Comparison of ENCODE assay signal across 11 cellular contexts in genomic region chr7:45575501-45576248, GRCh38. TPM values are rescaled to one million over a fixed set of nuclear protein-coding genes. Genes with fewer than 3 reads are reported as not detected.
DNase-seq lines count a peak whose midpoint lies in the region; ATAC-seq, FAIRE-seq and TF ChIP-seq lines count a peak whose summit lies in the region.
"Had no signal": no experiment of that assay in that cellular context is flagged by ENCODE, and none has a peak within 500 bp of the region (broad histone marks: within the 10 kb centered on the region; RNA-seq: fewer than 3 reads in every experiment).

No MANE protein-coding gene starts in this region.

- H4K20me1 ChIP-seq in BLaER1 (no peaks in the 10 kb centered on the region), H9 (ENCODE audit: control insufficient read depth, insufficient read depth, insufficient read length) (no peaks in the 10 kb centered on the region), endothelial cell of umbilical vein (replicated peaks; ENCODE audit: control insufficient read depth, extremely low read depth, insufficient read depth, low read length) (no peaks in the 10 kb centered on the region), neural progenitor cell (ENCODE audit: low read depth) (peaks cover 22% of the 10 kb centered on the region)

- H3F3A ChIP-seq in neural progenitor cell (ENCODE audit: low read depth): peaks cover 22% of the 10 kb centered on the region

- no peak overlapping the region for H2BK20ac ChIP-seq in H9 (ENCODE audit: low read depth, low read length, poor library complexity, severe bottlenecking)

- no peaks in the 10 kb centered on the region for H3K36me3 ChIP-seq in BLaER1
- no peaks in the 10 kb centered on the region for H3K36me3 ChIP-seq in endothelial cell of umbilical vein (ENCODE audit: control insufficient read depth in 2 of 2, extremely low read depth in 1 of 2, insufficient read depth in 2 of 2, low read length in 2 of 2)
- H3K36me3 ChIP-seq in neural progenitor cell: no peaks in the 10 kb centered on the region

- H4K91ac ChIP-seq in H9 (ENCODE audit: insufficient read length, low read depth, low read length): no peak overlapping the region

- H3K23me2 ChIP-seq in H9 (ENCODE audit: insufficient read length, low read depth, low read length, poor library complexity, severe bottlenecking): peaks cover 19% of the 10 kb centered on the region

- POLR2A ChIA-PET in endothelial cell of umbilical vein (lab: Charles Lee): no interaction called here

- no peak overlapping the region for H2BK15ac ChIP-seq in H9 (ENCODE audit: low read depth, low read length)

- no TSS peak for BruUV-seq in endothelial cell of umbilical vein (replicated peaks; lab: Mats Ljungman, UMichigan)

- ATAC-seq in HG03520 (IDR thresholded peaks at IDR 0.05; ENCODE audit: unreplicated experiment): no peak
- no peak for ATAC-seq in HG02981 (IDR thresholded peaks at IDR 0.05; ENCODE audit: unreplicated experiment)

- H3K4ac ChIP-seq in H9 (ENCODE audit: low read depth, low read length): no peak overlapping the region

- H3K9ac ChIP-seq in BLaER1 (no peak overlapping the region), H9 (ENCODE audit: extremely low read depth, insufficient read length, low read length) (peak overlapping the region; percentile 26), endothelial cell of umbilical vein (replicated peaks; ENCODE audit: extremely low read depth, insufficient read depth, low read length) (no peak overlapping the region), neural progenitor cell (no peak overlapping the region)

- no peak overlapping the region for H3K27ac Mint-ChIP-seq in H9
- no peak overlapping the region for H3K27ac Mint-ChIP-seq in neural progenitor cell
- H3K27ac Mint-ChIP-seq: activated naive CD8-positive, alpha-beta T cell had no signal

- no peak for TF ChIP-seq POLR2A in endothelial cell of umbilical vein (IDR thresholded peaks at IDR 0.05; ENCODE audit: low read depth, low read length)

- no peak overlapping the region for H3T11ph ChIP-seq in H9 (ENCODE audit: low read length)

- no peaks in the 10 kb centered on the region for H3K79me2 ChIP-seq in H9 (ENCODE audit: insufficient read depth, low read length)
- no peaks in the 10 kb centered on the region for H3K79me2 ChIP-seq in endothelial cell of umbilical vein (ENCODE audit: control insufficient read depth, insufficient read depth, low read length)
- H3K79me2 ChIP-seq in neural progenitor cell (ENCODE audit: low read depth): no peaks in the 10 kb centered on the region

- H3K36me3 Mint-ChIP-seq in H9 (ENCODE audit: insufficient read depth in 1 of 3, low read depth in 3 of 3) (no peaks in the 10 kb centered on the region; a peak in 1 of 7 replicates), neural progenitor cell (no peaks in the 10 kb centered on the region)
- H3K36me3 Mint-ChIP-seq: activated naive CD8-positive, alpha-beta T cell had no signal

- H3K9me3 Mint-ChIP-seq in H9 (peaks cover 0 to 3% of the 10 kb centered on the region in 2 experiments; a peak in 1 of 5 replicates), neural progenitor cell (peaks cover 4% of the 10 kb centered on the region)

- no peak overlapping the region for H2BK120ac ChIP-seq in H9 (ENCODE audit: low read depth, low read length, poor library complexity, severe bottlenecking)

- peaks cover 25% of the 10 kb centered on the region for H3K27me3 ChIP-seq in BLaER1
- peaks cover 25% of the 10 kb centered on the region; the same call in 1 of the 2 replicates for H3K27me3 ChIP-seq in H9 (ENCODE audit: insufficient read depth, low read length)
- H3K27me3 ChIP-seq in endothelial cell of umbilical vein (ENCODE audit: control insufficient read depth in 2 of 2, insufficient read depth in 2 of 2, low read length in 2 of 2): peaks cover 42 to 43% of the 10 kb centered on the region in 2 experiments
- H3K27me3 ChIP-seq in neural progenitor cell: peaks cover 57% of the 10 kb centered on the region

- no peak overlapping the region for H2BK12ac ChIP-seq in H9 (ENCODE audit: insufficient read length, low read depth, low read length)

- peak overlapping the region; percentile 71 to 88 for H3K4me3 Mint-ChIP-seq in H9
- H3K4me3 Mint-ChIP-seq in neural progenitor cell: peak overlapping the region; percentile 89
- H3K4me3 Mint-ChIP-seq: activated naive CD8-positive, alpha-beta T cell had no signal

- no peak for TF ChIP-seq CTCF in H9 (conservative IDR thresholded peaks at IDR 0.05)
- no peak for TF ChIP-seq CTCF in endothelial cell of umbilical vein (IDR thresholded peaks at IDR 0.05; ENCODE audit: extremely low read depth in 1 of 2, insufficient read depth in 1 of 2, low read depth in 1 of 2, low read length in 2 of 2)
- TF ChIP-seq CTCF in neural progenitor cell (IDR thresholded peaks at IDR 0.05): no peak

- no peak overlapping the region for H2AK5ac ChIP-seq in H9 (ENCODE audit: insufficient read length, low read length)

- H3K27ac ChIP-seq in BLaER1 (no peak overlapping the region), H9 (ENCODE audit: insufficient read length, low read depth, low read length) (no peak overlapping the region), endothelial cell of umbilical vein (ENCODE audit: insufficient read depth, low read depth, low read length) (no peak overlapping the region), neural progenitor cell (no peak overlapping the region)

- peaks cover 50% of the 10 kb centered on the region for H3K27me3 Mint-ChIP-seq in H9 (ENCODE audit: low read depth)
- peaks cover 33% of the 10 kb centered on the region for H3K27me3 Mint-ChIP-seq in neural progenitor cell (ENCODE audit: insufficient read depth, low read depth)

- dilution Hi-C loops in endothelial cell of umbilical vein (cut with MboI; ENCODE audit: extremely low pct_ligation_motif_present, low sequenced_read_pairs): no loop called here

- H3K4me1 Mint-ChIP-seq in H9: peaks cover 46 to 55% of the 10 kb centered on the region in 2 experiments
- peaks cover 19% of the 10 kb centered on the region for H3K4me1 Mint-ChIP-seq in neural progenitor cell

- DNase-seq in H9 (peak; percentile 32), endothelial cell of umbilical vein (ENCODE audit: low read depth, low spot score) (no peak), neural progenitor cell (ENCODE audit: low spot score) (no peak), iPS-NIHi7 (ENCODE audit: extremely low spot score) (no peak), SHP77 treated with DMSO at 0.1 percent for 48 hours (lab: John Stamatoyannopoulos, UW) (no peak)
- DNase-seq: stimulated activated CD4-positive, alpha-beta T cell treated with anti-CD3 and anti-CD28 coated beads, Interleukin-4, amount 100 ng/mL, for 4 hours; T-helper 9 cell had no signal

- no CpG with 5 or more reads among the region's 36 CpGs for WGBS in H9 (ENCODE audit: extremely low coverage, insufficient read length, low lambda C conversion rate)

- FAIRE-seq in endothelial cell of umbilical vein (lab: Jason Lieb, UNC): no peak

- H3K4me2 ChIP-seq in BLaER1: peak overlapping the region; percentile 88
- peak overlapping the region; percentile 92 for H3K4me2 ChIP-seq in H9 (ENCODE audit: insufficient read depth, insufficient read length, low read length)
- no peak overlapping the region for H3K4me2 ChIP-seq in endothelial cell of umbilical vein (ENCODE audit: insufficient read depth, low read length)
- peak overlapping the region; percentile 98 for H3K4me2 ChIP-seq in neural progenitor cell

- H3K9me1 ChIP-seq in endothelial cell of umbilical vein (replicated peaks; ENCODE audit: control insufficient read depth, extremely low read depth, insufficient read depth, low read length): no peaks in the 10 kb centered on the region

- no peak overlapping the region for H4K5ac ChIP-seq in H9 (ENCODE audit: insufficient read length, low read depth, low read length)

- H3K14ac ChIP-seq in H9 (ENCODE audit: insufficient read depth, low read length): peak overlapping the region; percentile 77; the same call in 1 of the 2 replicates

- CTCF ChIA-PET in endothelial cell of umbilical vein (lab: Charles Lee): no interaction called here

- no peak overlapping the region for H3K56ac ChIP-seq in H9 (ENCODE audit: insufficient read length, low read depth, low read length)

- peak overlapping the region; percentile 72 for H3K4me3 ChIP-seq in BLaER1
- no peak overlapping the region for H3K4me3 ChIP-seq in endothelial cell of umbilical vein (replicated peaks in 1 of 3; ENCODE audit: insufficient read depth in 1 of 3, low read depth in 1 of 3, low read length in 3 of 3)
- peak overlapping the region; percentile 90 for H3K4me3 ChIP-seq in neural progenitor cell

- H3K9me3 ChIP-seq in BLaER1 (peaks cover 16% of the 10 kb centered on the region), H9 (ENCODE audit: control insufficient read depth, low read depth, low read length) (no peaks in the 10 kb centered on the region), endothelial cell of umbilical vein (replicated peaks; ENCODE audit: control insufficient read depth, insufficient read depth, low read length) (no peaks in the 10 kb centered on the region), neural progenitor cell (ENCODE audit: low read depth) (no peaks in the 10 kb centered on the region)

- H3K4me1 ChIP-seq in BLaER1 (peaks cover 16% of the 10 kb centered on the region), H9 (ENCODE audit: insufficient read depth, low read length) (peaks cover 4% of the 10 kb centered on the region; the same call in 1 of the 2 replicates), endothelial cell of umbilical vein (ENCODE audit: control insufficient read depth, extremely low read depth, insufficient read depth, low read length) (peaks cover 7% of the 10 kb centered on the region), neural progenitor cell (peaks cover 15% of the 10 kb centered on the region)

- H4K8ac ChIP-seq in H9 (replicated peaks; ENCODE audit: insufficient read length, low read depth, low read length): no peak overlapping the region

- no peak overlapping the region for H3K23ac ChIP-seq in H9 (ENCODE audit: insufficient read length, low read depth, low read length)

- intact Hi-C loops in endothelial cell of umbilical vein (cut with micrococcal nuclease): no loop called here

- H2BK5ac ChIP-seq in H9 (ENCODE audit: insufficient read length, low read length): no peak overlapping the region

- H2AFZ ChIP-seq in H9 (ENCODE audit: low read length) (no peak overlapping the region), endothelial cell of umbilical vein (ENCODE audit: low read depth, low read length) (no peak overlapping the region), neural progenitor cell (replicated peaks) (no peak overlapping the region)

- no peak overlapping the region for H3K18ac ChIP-seq in H9 (ENCODE audit: insufficient read length, low read depth, low read length)

- no peaks in the 10 kb centered on the region for H3K79me1 ChIP-seq in H9 (ENCODE audit: insufficient read depth, low read depth, low read length, poor library complexity, severe bottlenecking)

RNA-seq across cellular contexts. Expression of gene ADCY1, which starts 1.5 kb away (rescaled TPM):
- 18.7 and 21.6 TPM in 2 replicates for total RNA-seq in H9 (2021)
- total RNA-seq in endothelial cell of umbilical vein: 0.53 and 1.6 TPM in 2 replicates
- 0.37 and 0.52 TPM in 2 replicates for polyA plus RNA-seq in endothelial cell of umbilical vein
- 0.44 and 0.59 TPM in 2 replicates for polyA plus RNA-seq in endothelial cell of umbilical vein (2011; cell fraction: cytosol; rRNA removed)
- polyA plus RNA-seq in endothelial cell of umbilical vein (2011; cell fraction: nucleus; rRNA removed): 0.34 and 0.49 TPM in 2 replicates
- polyA plus RNA-seq in endothelial cell of umbilical vein (2012): 0.45 and 0.56 TPM in 2 replicates
- polyA minus RNA-seq in endothelial cell of umbilical vein: 0.23 and 0.44 TPM in 2 replicates
- polyA minus RNA-seq in endothelial cell of umbilical vein (2011; cell fraction: cytosol; rRNA and poly(A)+ RNA removed): not detected
- 0.34 and 1.0 TPM in 2 replicates for polyA minus RNA-seq in endothelial cell of umbilical vein (2011; cell fraction: nucleus; rRNA and poly(A)+ RNA removed)
- 7.4 and 8.5 TPM in 2 replicates for total RNA-seq in neural progenitor cell (ENCODE audit: low replicate concordance)

Comparison
In these comparisons a context has a peak if more than half of its experiments do, and no peak if none do; other contexts are left out.
1. H3K4me3 ChIP-seq: peak in BLaER1 (single experiment) and neural progenitor cell (single experiment); none in endothelial cell of umbilical vein (0 of 3).